Comparison of ENCODE assay signal across 25 cellular contexts in genomic region chr2:22449676-22450075, GRCh38.
DNase-seq lines count a peak whose midpoint lies in the region; TF ChIP-seq lines count a peak whose summit lies in the region.
"Had no signal": no experiment of that assay in that cellular context is flagged by ENCODE, and none has a peak within 500 bp of the region (broad histone marks: within the 10 kb centered on the region; RNA-seq: fewer than 3 reads in every experiment).

No MANE protein-coding gene starts in this region.

- H3K4me3 ChIP-seq in dorsolateral prefrontal cortex = no peak overlapping the region
- H3K4me3 ChIP-seq: BLaER1 had no signal

- intact Hi-C loops in dorsolateral prefrontal cortex (cut with DNase I) = loop anchor here in 1 of 2 donors (5.0 kb wide), 1 partner anchor 92 kb away; no protein-coding TSS in a partner anchor

- no peaks in the 10 kb centered on the region for H3K27me3 ChIP-seq in dorsolateral prefrontal cortex
- H3K27me3 ChIP-seq: BLaER1 had no signal

- DNase-seq in NCI-H748 (lab: John Stamatoyannopoulos, UW; ENCODE audit: unreplicated experiment) = peak; percentile 17
- no peak for DNase-seq in NCI-H748 treated with DMSO at 0.1 percent for 48 hours (lab: John Stamatoyannopoulos, UW)
- DNase-seq in dorsolateral prefrontal cortex = no peak
- DNase-seq in medulla oblongata (ENCODE audit: extremely low spot score) = peak; percentile 74
- no peak for DNase-seq in NCI-H510A (lab: John Stamatoyannopoulos, UW)
- no peak for DNase-seq in COLO668 (lab: John Stamatoyannopoulos, UW; ENCODE audit: unreplicated experiment)
- DNase-seq in DMS53 treated with DMSO at 0.1 percent for 48 hours (lab: John Stamatoyannopoulos, UW; ENCODE audit: unreplicated experiment) = no peak
- DNase-seq in AG08396 (ENCODE audit: low spot score) = no peak
- DNase-seq: 8988T; ACHN; CD4-positive, CD25-positive, alpha-beta regulatory T cell; DND-41; IMR-90; KG1; MM.1S; NCI-H1048; NCI-H1417; NCI-H1694 treated with DMSO at 0.1 percent for 48 hours; NCI-H2081; NCI-H2171 treated with DMSO at 0.1 percent for 48 hours; NCI-H345; NCI-H524 treated with DMSO at 0.1 percent for 48 hours; SHP77 had no signal

- TF ChIP-seq CTCF in dorsolateral prefrontal cortex (IDR thresholded peaks at IDR 0.05 in 54 of 56, conservative IDR thresholded peaks at IDR 0.05 in 2 of 56; ENCODE audit: low read depth in 1 of 56, partially characterized antibody in 56 of 56) = no peak

- H3K27ac ChIP-seq in dorsolateral prefrontal cortex = peak overlapping the region in 36 of 59 donors; percentile 1 to 82 (median 52)
- H3K27ac ChIP-seq: BLaER1, RWPE1 had no signal

Comparison
In these comparisons a context has a peak if more than half of its experiments do, and no peak if none do; other contexts are left out.
1. DNase-seq: peak in NCI-H748 (single experiment) and medulla oblongata (single experiment); none in NCI-H748 treated with DMSO at 0.1 percent for 48 hours (single experiment), dorsolateral prefrontal cortex (0 of 10), NCI-H510A (single experiment), COLO668 (single experiment), DMS53 treated with DMSO at 0.1 percent for 48 hours (single experiment) and AG08396 (single experiment).